ENCODE assay signal across 9 cellular contexts in genomic region chr19:39372047-39372802, GRCh38. TPM values are rescaled to one million over a fixed set of nuclear protein-coding genes. Genes with fewer than 3 reads are reported as not detected.
DNase-seq lines count a peak whose midpoint lies in the region; ATAC-seq and TF ChIP-seq lines count a peak whose summit lies in the region.
"Had no signal": no experiment of that assay in that cellular context is flagged by ENCODE, and none has a peak within 500 bp of the region (broad histone marks: within the 10 kb centered on the region; RNA-seq: fewer than 3 reads in every experiment).

No MANE protein-coding gene starts in this region.

- H3K4me3 ChIP-seq in retinal pigment epithelial cell (ENCODE audit: low read length) = no peak overlapping the region

- no peaks in the 10 kb centered on the region for H3K9me3 Mint-ChIP-seq in activated CD8-positive, alpha-beta memory T cell treated with anti-CD3 and anti-CD28 coated beads, Interleukin-2, amount 10 ng/mL, durations not matched to agents 7 days and 5 days (ENCODE audit: low read depth)

- DNase-seq in EH (ENCODE audit: low read depth) (peak; percentile 99), left cardiac atrium (peak; percentile 87), retinal pigment epithelial cell (ENCODE audit: low read depth) (peak; percentile 52), NCI-H1092 treated with DMSO at 0.1 percent for 48 hours (lab: John Stamatoyannopoulos, UW) (no peak), NCI-H187 (lab: John Stamatoyannopoulos, UW) (no peak)
- no peak for DNase-seq in central memory CD4-positive, alpha-beta T cell
- DNase-seq in activated CD8-positive, alpha-beta memory T cell treated with anti-CD3 and anti-CD28 coated beads, Interleukin-2, amount 10 ng/mL, durations not matched to agents 7 days and 5 days = no peak
- DNase-seq: SHP77 had no signal

- peaks cover 15% of the 10 kb centered on the region for H3K36me3 Mint-ChIP-seq in activated CD8-positive, alpha-beta memory T cell treated with anti-CD3 and anti-CD28 coated beads, Interleukin-2, amount 10 ng/mL, durations not matched to agents 7 days and 5 days

- no peaks in the 10 kb centered on the region for H3K27me3 Mint-ChIP-seq in activated CD8-positive, alpha-beta memory T cell treated with anti-CD3 and anti-CD28 coated beads, Interleukin-2, amount 10 ng/mL, durations not matched to agents 7 days and 5 days

- H3K27ac ChIP-seq in angular gyrus (ENCODE audit: low read depth, low read length) = peak overlapping the region; percentile 64

- H3K4me3 Mint-ChIP-seq in activated CD8-positive, alpha-beta memory T cell treated with anti-CD3 and anti-CD28 coated beads, Interleukin-2, amount 10 ng/mL, durations not matched to agents 7 days and 5 days = no peak overlapping the region

- intact Hi-C loops in left cardiac atrium (cut with DNase I) = no loop called here

- CTCF ChIA-PET in activated CD8-positive, alpha-beta memory T cell treated with anti-CD3 and anti-CD28 coated beads, Interleukin-2, amount 10 ng/mL, durations not matched to agents 7 days and 5 days (lab: Charles Lee) = no interaction called here

- peak; percentile 93 to 97 for ATAC-seq in left cardiac atrium
- ATAC-seq in activated CD8-positive, alpha-beta memory T cell treated with anti-CD3 and anti-CD28 coated beads, Interleukin-2, amount 10 ng/mL, durations not matched to agents 7 days and 5 days = no peak

- no peak overlapping the region for H3K27ac Mint-ChIP-seq in activated CD8-positive, alpha-beta memory T cell treated with anti-CD3 and anti-CD28 coated beads, Interleukin-2, amount 10 ng/mL, durations not matched to agents 7 days and 5 days

- no peak for TF ChIP-seq CTCF in retinal pigment epithelial cell (conservative IDR thresholded peaks at IDR 0.05; ENCODE audit: low read depth, low read length)

- H3K4me1 Mint-ChIP-seq in activated CD8-positive, alpha-beta memory T cell treated with anti-CD3 and anti-CD28 coated beads, Interleukin-2, amount 10 ng/mL, durations not matched to agents 7 days and 5 days = no peaks in the 10 kb centered on the region

RNA-seq across cellular contexts. Expression of gene PAF1, which starts 18.7 kb away (rescaled TPM):
- 10 to 100 TPM; 34.5 to 38.4 TPM for total RNA-seq in left cardiac atrium
- 10 to 100 TPM; 48.9 to 53.8 TPM for total RNA-seq in activated CD8-positive, alpha-beta memory T cell treated with anti-CD3 and anti-CD28 coated beads, Interleukin-2, amount 10 ng/mL, durations not matched to agents 7 days and 5 days

RNA-seq across cellular contexts. Expression of gene MED29, which starts 19.0 kb away (rescaled TPM):
- total RNA-seq in left cardiac atrium = 10 to 100 TPM; 21.3 to 25.1 TPM
- 10 to 100 TPM; 31.0 to 31.2 TPM for total RNA-seq in activated CD8-positive, alpha-beta memory T cell treated with anti-CD3 and anti-CD28 coated beads, Interleukin-2, amount 10 ng/mL, durations not matched to agents 7 days and 5 days

RNA-seq across cellular contexts. Expression of gene SAMD4B, which starts 30.0 kb away (rescaled TPM):
- 10 to 100 TPM; 44.5 to 72.2 TPM for total RNA-seq in left cardiac atrium
- total RNA-seq in activated CD8-positive, alpha-beta memory T cell treated with anti-CD3 and anti-CD28 coated beads, Interleukin-2, amount 10 ng/mL, durations not matched to agents 7 days and 5 days = 10 to 100 TPM; 45.7 to 58.5 TPM

RNA-seq across cellular contexts. Expression of gene ZFP36, which starts 34.4 kb away (rescaled TPM):
- 100 to 1,000 TPM in 1 of 2 donors, 10 to 100 TPM in 1; 93.5 to 156 TPM for total RNA-seq in left cardiac atrium
- total RNA-seq in activated CD8-positive, alpha-beta memory T cell treated with anti-CD3 and anti-CD28 coated beads, Interleukin-2, amount 10 ng/mL, durations not matched to agents 7 days and 5 days = 100 to 1,000 TPM in 1 of 2 experiments, 10 to 100 TPM in 1; 45.1 to 107 TPM

RNA-seq across cellular contexts. Expression of gene GMFG, which starts 36.4 kb away (rescaled TPM):
- 10 to 100 TPM; 29.6 to 43.8 TPM for total RNA-seq in left cardiac atrium
- 100 to 1,000 TPM; 472 to 473 TPM for total RNA-seq in activated CD8-positive, alpha-beta memory T cell treated with anti-CD3 and anti-CD28 coated beads, Interleukin-2, amount 10 ng/mL, durations not matched to agents 7 days and 5 days

Comparison
In these comparisons a context has a peak if more than half of its experiments do, and no peak if none do; other contexts are left out.
1. DNase-seq: peak in EH (single experiment), left cardiac atrium (single experiment) and retinal pigment epithelial cell (single experiment); none in central memory CD4-positive, alpha-beta T cell (single experiment), NCI-H1092 treated with DMSO at 0.1 percent for 48 hours (single experiment), NCI-H187 (0 of 2) and activated CD8-positive, alpha-beta memory T cell treated with anti-CD3 and anti-CD28 coated beads, Interleukin-2, amount 10 ng/mL, durations not matched to agents 7 days and 5 days (single experiment).